ENCODE assay signal across 13 cellular contexts in genomic region chr12:1534708-1535107, GRCh38. TPM values are rescaled to one million over a fixed set of nuclear protein-coding genes. Genes with fewer than 3 reads are reported as not detected.
A peak's percentile ranks its signal among the peaks of the same experiment; 100 is the strongest.
DNase-seq lines count a peak whose midpoint lies in the region; ATAC-seq and TF ChIP-seq lines count a peak whose summit lies in the region.
"Had no signal": no experiment of that assay in that cellular context is flagged by ENCODE, and none has a peak within 500 bp of the region (broad histone marks: within the 10 kb centered on the region; RNA-seq: fewer than 3 reads in every experiment).

No MANE protein-coding gene starts in this region.

- H3K27me3 Mint-ChIP-seq in endodermal cell (ENCODE audit: insufficient read depth), result peaks cover 83% of the 10 kb centered on the region

- H3K27ac Mint-ChIP-seq in endodermal cell, result no peak overlapping the region

- H3K4me1 ChIP-seq in endodermal cell (ENCODE audit: control insufficient read depth, insufficient read depth, low read length), result no peaks in the 10 kb centered on the region

- H3K9me3 Mint-ChIP-seq in endodermal cell, result no peaks in the 10 kb centered on the region
- H3K9me3 Mint-ChIP-seq: nephron had no signal

- peaks cover 3% of the 10 kb centered on the region; the same call in 1 of the 2 replicates for H3K36me3 ChIP-seq in GM06990 (ENCODE audit: control insufficient read depth, insufficient read depth, low read length)
- H3K36me3 ChIP-seq in endodermal cell (ENCODE audit: control insufficient read depth, insufficient read depth, low read length), result no peaks in the 10 kb centered on the region
- H3K36me3 ChIP-seq: stomach had no signal

- H3K27ac ChIP-seq in endodermal cell (ENCODE audit: low read depth, low read length), result no peak overlapping the region
- H3K27ac ChIP-seq: stomach had no signal

- WGBS in endodermal cell (ENCODE audit: insufficient coverage in 1 of 2, insufficient read length in 1 of 2), 2 experiments, result 94 to 100% methylated on average over 2 to 3 of the region's 3 CpGs

- ATAC-seq in HG03460 (IDR thresholded peaks at IDR 0.05; ENCODE audit: unreplicated experiment), result peak; percentile 41

- DNase-seq in GM06990 (ENCODE audit: extremely low read depth, insufficient read length) (peak; percentile 48), GM20000 (ENCODE audit: low spot score) (peak; percentile 34), endodermal cell (peak; percentile 37), HPDE6-E6E7 (ENCODE audit: extremely low spot score) (no peak), mesenteric fat pad (ENCODE audit: low spot score) (no peak), SIG-M5 (lab: John Stamatoyannopoulos, UW) (no peak), NCI-H748 treated with DMSO at 0.1 percent for 48 hours (lab: John Stamatoyannopoulos, UW) (no peak)
- DNase-seq: AML-193, NCI-H226, stomach had no signal

- H3K4me1 Mint-ChIP-seq in endodermal cell, result peaks cover 4% of the 10 kb centered on the region

- H3K4me3 Mint-ChIP-seq in endodermal cell, result no peak overlapping the region

- no peaks in the 10 kb centered on the region for H3K9me3 ChIP-seq in endodermal cell (ENCODE audit: control insufficient read depth, low read length)
- H3K9me3 ChIP-seq: stomach had no signal

- H3K27me3 ChIP-seq in GM06990 (replicated peaks; ENCODE audit: control insufficient read depth, insufficient read depth, low read length) (no peaks in the 10 kb centered on the region), endodermal cell (ENCODE audit: control insufficient read depth, insufficient read depth, low read length, poor library complexity, severe bottlenecking) (peaks cover 82% of the 10 kb centered on the region)

- H3K4me3 ChIP-seq in GM06990 (replicated peaks; ENCODE audit: low read depth, low read length) (peak overlapping the region; percentile 64), endodermal cell (ENCODE audit: low read length) (no peak overlapping the region)

- no peak overlapping the region for H3K9ac ChIP-seq in endodermal cell (ENCODE audit: extremely low read depth, low read length, poor library complexity, severe bottlenecking)

- TF ChIP-seq CTCF in GM06990 (IDR thresholded peaks at IDR 0.05; ENCODE audit: insufficient read depth, low read length, poor library complexity, severe bottlenecking) (no peak), GM20000 (IDR thresholded peaks at IDR 0.05; ENCODE audit: extremely low read depth, missing control alignments) (no peak), endodermal cell (conservative IDR thresholded peaks at IDR 0.05) (no peak)

- H3K36me3 Mint-ChIP-seq in endodermal cell (ENCODE audit: low read depth), result no peaks in the 10 kb centered on the region
- H3K36me3 Mint-ChIP-seq: brain had no signal

RNA-seq across cellular contexts. Expression of gene FBXL14, which starts 59.7 kb away (rescaled TPM):
- total RNA-seq in endodermal cell (10 to 100 TPM in 1 of 2 donors, 1 to 10 TPM in 1; 10.0 to 20.4 TPM), mesenteric fat pad (8.4 TPM)
- polyA plus RNA-seq in endodermal cell (2013, experiment 1 of 2), result 18.1 TPM
- polyA plus RNA-seq in endodermal cell (2013, experiment 2 of 2), result 16.8 TPM

Comparison
In these comparisons a context has a peak if more than half of its experiments do, and no peak if none do; other contexts are left out.
1. DNase-seq: peak in GM06990 (single experiment), GM20000 (single experiment) and endodermal cell (single experiment); none in HPDE6-E6E7 (single experiment), mesenteric fat pad (single experiment), SIG-M5 (single experiment) and NCI-H748 treated with DMSO at 0.1 percent for 48 hours (single experiment).